ENCODE assay signal across 1 cellular context in genomic region chr19:45629704-45630103, GRCh38.
TF ChIP-seq lines count a peak whose summit lies in the region.

No MANE protein-coding gene starts in this region.

TF ChIP-seq in HCT116, 20 proteins besides CTCF, POLR2A, EP300 and RAD21:
- TF ChIP-seq FOSL1 (IDR thresholded peaks at IDR 0.05; ENCODE audit: low read depth) (no peak), CEBPB (IDR thresholded peaks at IDR 0.05; ENCODE audit: low read depth) (no peak), SP1 (IDR thresholded peaks at IDR 0.05; ENCODE audit: low read depth) (no peak), TCF7L2 (IDR thresholded peaks at IDR 0.05; ENCODE audit: borderline replicate concordance, extremely low read depth, insufficient read depth, insufficient read length) (no peak), JUND (IDR thresholded peaks at IDR 0.05) (no peak), EGR1 (IDR thresholded peaks at IDR 0.05; ENCODE audit: low read depth) (no peak), YY1 (IDR thresholded peaks at IDR 0.05; ENCODE audit: extremely low read depth, insufficient replicate concordance, low read depth, low read length) (no peak), EZH2 (IDR thresholded peaks at IDR 0.05) (no peak), REST (IDR thresholded peaks at IDR 0.05; ENCODE audit: low read depth) (no peak), ELF1 (IDR thresholded peaks at IDR 0.05; ENCODE audit: borderline replicate concordance, low read depth) (no peak), ATF3 (IDR thresholded peaks at IDR 0.05) (no peak), ZNF274 (IDR thresholded peaks at IDR 0.05; ENCODE audit: low read depth, low read length) (no peak), EZH2phosphoT487 (IDR thresholded peaks at IDR 0.05; ENCODE audit: borderline replicate concordance) (no peak)
